20 cellular contexts compared by ENCODE assay signal in the genomic region with DNA sequence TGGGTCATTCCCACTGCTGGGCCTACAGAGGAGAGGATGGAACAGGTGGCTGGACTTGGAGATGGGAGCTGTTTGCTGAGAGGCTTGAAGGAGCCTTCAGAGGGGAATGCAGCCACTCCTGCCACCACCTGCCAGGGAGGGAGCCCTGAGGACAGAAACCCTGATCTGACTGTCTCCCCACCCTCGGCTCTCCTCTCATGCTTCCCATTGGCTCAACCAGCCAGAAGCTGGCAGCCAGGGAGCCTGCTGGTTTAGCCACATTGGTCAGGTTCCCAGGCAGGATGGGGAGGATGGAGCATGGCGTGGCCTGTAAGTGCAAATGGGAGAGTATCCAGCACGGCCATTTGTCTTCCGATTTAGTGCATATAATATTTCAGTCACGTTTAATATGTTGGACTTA. TPM values are rescaled to one million over a fixed set of nuclear protein-coding genes. Genes with fewer than 3 reads are reported as not detected.
"Had no signal": no experiment of that assay in that cellular context is flagged by ENCODE, and none has a peak within 500 bp of the region (broad histone marks: within the 10 kb centered on the region; RNA-seq: fewer than 3 reads in every experiment).

No MANE protein-coding gene starts in this region.

- H3K4me3 ChIP-seq: ascending aorta, breast epithelium, dorsolateral prefrontal cortex, hepatocyte, right lobe of liver, stomach, testis, upper lobe of right lung had no signal

- H3K27ac ChIP-seq: ascending aorta, breast epithelium, hepatocyte, right lobe of liver, testis, upper lobe of right lung, WERI-Rb-1 had no signal

- H3K36me3 ChIP-seq: ascending aorta, breast epithelium, right lobe of liver, stomach, upper lobe of right lung, WERI-Rb-1 had no signal

- H3K27me3 ChIP-seq: ascending aorta, breast epithelium, right lobe of liver, testis, upper lobe of right lung had no signal

- H3K4me1 ChIP-seq: ascending aorta, breast epithelium, right lobe of liver, testis had no signal

- DNase-seq: activated CD4-positive, alpha-beta memory T cell treated with anti-CD3 and anti-CD28 coated beads for 36 hours; activated CD4-positive, alpha-beta T cell treated with anti-CD3 and anti-CD28 coated beads for 36 hours; activated naive CD4-positive, alpha-beta T cell treated with Interleukin-2 at 50 U/mL for 16 hours; cerebellar nuclear complex; dorsolateral prefrontal cortex; kidney glomerular epithelial cell; left ventricle myocardium superior; natural killer cell; right lobe of liver; stomach; T-helper 17 cell; testis; upper lobe of right lung; WERI-Rb-1 had no signal

- H3K4me3 Mint-ChIP-seq: activated CD4-positive, alpha-beta memory T cell treated with anti-CD3 and anti-CD28 coated beads for 36 hours; activated CD4-positive, alpha-beta T cell treated with anti-CD3 and anti-CD28 coated beads for 36 hours; memory B cell; natural killer cell; T-helper 17 cell had no signal

- H3K27ac Mint-ChIP-seq: activated CD4-positive, alpha-beta memory T cell treated with anti-CD3 and anti-CD28 coated beads for 36 hours; activated CD4-positive, alpha-beta T cell treated with anti-CD3 and anti-CD28 coated beads for 36 hours; memory B cell; T-helper 17 cell had no signal

- H3K27me3 Mint-ChIP-seq: activated CD4-positive, alpha-beta T cell treated with anti-CD3 and anti-CD28 coated beads for 36 hours; memory B cell had no signal

- H3K9me3 ChIP-seq: ascending aorta, breast epithelium, right lobe of liver, stomach, testis, upper lobe of right lung had no signal

- H3K9me3 Mint-ChIP-seq: activated CD4-positive, alpha-beta memory T cell treated with anti-CD3 and anti-CD28 coated beads for 36 hours; memory B cell; natural killer cell had no signal

- H3K36me3 Mint-ChIP-seq: activated CD4-positive, alpha-beta memory T cell treated with anti-CD3 and anti-CD28 coated beads for 36 hours; memory B cell; natural killer cell had no signal

- ATAC-seq: activated CD4-positive, alpha-beta T cell treated with anti-CD3 and anti-CD28 coated beads for 36 hours; left ventricle myocardium superior; natural killer cell; T-helper 17 cell; upper lobe of right lung had no signal

RNA-seq across cellular contexts. Expression of a gene that starts 12.8 kb away (rescaled TPM):
- total RNA-seq: ascending aorta, pulmonary artery endothelial cell had no signal

RNA-seq across cellular contexts. Expression of a gene that starts 45.5 kb away (rescaled TPM):
- total RNA-seq: activated CD4-positive, alpha-beta memory T cell treated with anti-CD3 and anti-CD28 coated beads for 36 hours; activated CD4-positive, alpha-beta T cell treated with anti-CD3 and anti-CD28 coated beads for 36 hours; ascending aorta; breast epithelium; hepatocyte; left ventricle myocardium superior; omental fat pad; pulmonary artery endothelial cell; stomach; testis; upper lobe of right lung had no signal
